ENCODE assay signal across 25 cellular contexts in genomic region chr1:87765686-87766085, GRCh38.
DNase-seq lines count a peak whose midpoint lies in the region; ATAC-seq, FAIRE-seq and TF ChIP-seq lines count a peak whose summit lies in the region.
"Had no signal": no experiment of that assay in that cellular context is flagged by ENCODE, and none has a peak within 500 bp of the region (broad histone marks: within the 10 kb centered on the region; RNA-seq: fewer than 3 reads in every experiment).

No MANE protein-coding gene starts in this region.

- intact Hi-C loops in prostate gland (cut with DNase I), result no loop called here

- H3K27ac Mint-ChIP-seq in memory B cell, result peak overlapping the region; percentile 22
- H3K27ac Mint-ChIP-seq: activated naive CD4-positive, alpha-beta T cell treated with anti-CD3 and anti-CD28 coated beads, Interleukin-2, amount 50 U/mL, for 24 hours; activated T-cell treated with anti-CD3 and anti-CD28 coated beads, Interleukin-2, amount 50 U/mL, for 72 hours; CD4-positive, CD25-positive, alpha-beta regulatory T cell had no signal

- no peak overlapping the region for H3K4me3 Mint-ChIP-seq in memory B cell
- H3K4me3 Mint-ChIP-seq: activated naive CD4-positive, alpha-beta T cell treated with anti-CD3 and anti-CD28 coated beads, Interleukin-2, amount 50 U/mL, for 24 hours; activated T-cell treated with anti-CD3 and anti-CD28 coated beads, Interleukin-2, amount 50 U/mL, for 72 hours; CD4-positive, CD25-positive, alpha-beta regulatory T cell had no signal

- H3K27ac ChIP-seq in AG04450 (ENCODE audit: low read depth, low read length) (peak overlapping the region; percentile 40), MM.1S (ENCODE audit: low read length) (no peak overlapping the region), prostate gland (no peak overlapping the region), SJCRH30 (no peak overlapping the region)
- H3K27ac ChIP-seq: A549, hepatocyte, neutrophil had no signal

- H3K27me3 ChIP-seq in AG04450 (ENCODE audit: control insufficient read depth, insufficient read depth, low read length) (no peaks in the 10 kb centered on the region), MM.1S (replicated peaks; ENCODE audit: insufficient read depth, low read length) (no peaks in the 10 kb centered on the region), prostate gland (replicated peaks; ENCODE audit: insufficient read depth) (no peaks in the 10 kb centered on the region), SJCRH30 (no peaks in the 10 kb centered on the region)
- H3K27me3 ChIP-seq: hepatocyte, neutrophil had no signal

- no peaks in the 10 kb centered on the region for H4K20me1 ChIP-seq in MM.1S (ENCODE audit: insufficient read depth, low read length)

- TF ChIP-seq CTCF in AG04450 (IDR thresholded peaks at IDR 0.05; ENCODE audit: low read depth, low read length), result no peak
- no peak for TF ChIP-seq CTCF in MM.1S (IDR thresholded peaks at IDR 0.05; ENCODE audit: low read length)
- no peak for TF ChIP-seq CTCF in prostate gland (IDR thresholded peaks at IDR 0.05)

- TF ChIP-seq POLR2A in prostate gland (IDR thresholded peaks at IDR 0.05), result no peak

- H3K9ac ChIP-seq in MM.1S (ENCODE audit: low read length), result no peak overlapping the region

- ATAC-seq in memory B cell (ENCODE audit: low read depth), result no peak
- ATAC-seq: A549; activated CD4-positive, CD25-positive, alpha-beta regulatory T cell treated with anti-CD3 and anti-CD28 coated beads, Interleukin-2, amount 50 U/mL, for 24 hours; activated T-cell treated with anti-CD3 and anti-CD28 coated beads, Interleukin-2, amount 50 U/mL, for 72 hours had no signal

- no peaks in the 10 kb centered on the region for H3K36me3 Mint-ChIP-seq in memory B cell
- H3K36me3 Mint-ChIP-seq: activated naive CD4-positive, alpha-beta T cell treated with anti-CD3 and anti-CD28 coated beads, Interleukin-2, amount 50 U/mL, for 24 hours; CD4-positive, CD25-positive, alpha-beta regulatory T cell had no signal

- no peaks in the 10 kb centered on the region for H3K9me2 ChIP-seq in MM.1S (replicated peaks; ENCODE audit: insufficient read depth, low read length)

- no peaks in the 10 kb centered on the region for H3K27me3 Mint-ChIP-seq in memory B cell
- H3K27me3 Mint-ChIP-seq: activated naive CD4-positive, alpha-beta T cell treated with anti-CD3 and anti-CD28 coated beads, Interleukin-2, amount 50 U/mL, for 24 hours; CD4-positive, CD25-positive, alpha-beta regulatory T cell had no signal

- no peaks in the 10 kb centered on the region for H3K36me3 ChIP-seq in MM.1S (replicated peaks; ENCODE audit: insufficient read depth, low read length)
- H3K36me3 ChIP-seq in prostate gland, result no peaks in the 10 kb centered on the region
- H3K36me3 ChIP-seq in SJCRH30, result no peaks in the 10 kb centered on the region
- H3K36me3 ChIP-seq: neutrophil had no signal

- H3F3A ChIP-seq in MM.1S (ENCODE audit: insufficient read depth, low read length), result no peaks in the 10 kb centered on the region

- H3K4me3 ChIP-seq in AG04450 (ENCODE audit: low read depth, low read length), result no peak overlapping the region
- H3K4me3 ChIP-seq in MM.1S (ENCODE audit: low read length), result no peak overlapping the region
- no peak overlapping the region for H3K4me3 ChIP-seq in prostate gland
- no peak overlapping the region for H3K4me3 ChIP-seq in SJCRH30
- H3K4me3 ChIP-seq: A549, hepatocyte had no signal

- no peaks in the 10 kb centered on the region for H3K9me3 Mint-ChIP-seq in memory B cell
- H3K9me3 Mint-ChIP-seq: activated naive CD4-positive, alpha-beta T cell treated with anti-CD3 and anti-CD28 coated beads, Interleukin-2, amount 50 U/mL, for 24 hours had no signal

- no peak overlapping the region for H2AFZ ChIP-seq in MM.1S (ENCODE audit: low read length)
- H2AFZ ChIP-seq: hepatocyte had no signal

- peaks cover 18% of the 10 kb centered on the region for H3K4me1 Mint-ChIP-seq in memory B cell
- H3K4me1 Mint-ChIP-seq: activated naive CD4-positive, alpha-beta T cell treated with anti-CD3 and anti-CD28 coated beads, Interleukin-2, amount 50 U/mL, for 24 hours; CD4-positive, CD25-positive, alpha-beta regulatory T cell had no signal

- CTCF ChIA-PET in AG04450 (lab: Charles Lee), result interaction anchor here (0.9 kb wide), 2 partner anchors 189 to 440 kb away, joined by 3 read pairs; no protein-coding TSS in a partner anchor

- peaks cover 8% of the 10 kb centered on the region for H3K4me1 ChIP-seq in MM.1S (ENCODE audit: low read length)
- no peaks in the 10 kb centered on the region for H3K4me1 ChIP-seq in prostate gland (replicated peaks)
- H3K4me1 ChIP-seq in SJCRH30, result no peaks in the 10 kb centered on the region

- no peaks in the 10 kb centered on the region for H3K79me2 ChIP-seq in MM.1S (ENCODE audit: low read length)
- H3K79me2 ChIP-seq: hepatocyte had no signal

- H3K4me2 ChIP-seq in MM.1S (ENCODE audit: low read depth, low read length), result no peak overlapping the region
- H3K4me2 ChIP-seq: hepatocyte had no signal

- DNase-seq in AG04450 (ENCODE audit: low read depth, low spot score) (no peak), HS-5 (ENCODE audit: low read depth) (peak; percentile 82), memory B cell (ENCODE audit: low spot score in 2 of 2) (no peak), MM.1S (no peak), globus pallidus (ENCODE audit: low spot score) (no peak), prostate gland (ENCODE audit: low spot score) (no peak), SJCRH30 (no peak)
- DNase-seq: activated T-cell treated with anti-CD3 and anti-CD28 coated beads, Interleukin-2, amount 50 U/mL, for 72 hours; CD4-positive, CD25-positive, alpha-beta regulatory T cell; DMS 273 treated with DMSO at 0.1 percent for 48 hours; effector memory CD4-positive, alpha-beta T cell; GF-D8; Kasumi-1; NCI-H1105 treated with DMSO at 0.1 percent for 48 hours; NCI-H2081 treated with DMSO at 0.1 percent for 48 hours; NCI-H510A; stimulated activated CD4-positive, alpha-beta T cell treated with anti-CD3 and anti-CD28 coated beads, Interleukin-12 subunit alpha, Interleukin-12 subunit beta, amount 100 ng/mL, for 4 hours had no signal

- peak; percentile 91 for FAIRE-seq in endometrium (lab: Jason Lieb, UNC)
- FAIRE-seq: A549, GM12891, H54 had no signal

- 67% methylated on average over 1 of the region's 1 CpG for WGBS in prostate gland

- H3K9me3 ChIP-seq in AG04450 (ENCODE audit: control insufficient read depth, insufficient read depth, low read length) (no peaks in the 10 kb centered on the region; the same call in 1 of the 2 replicates), MM.1S (replicated peaks; ENCODE audit: insufficient read depth, low read length) (no peaks in the 10 kb centered on the region), prostate gland (no peaks in the 10 kb centered on the region), SJCRH30 (replicated peaks) (no peaks in the 10 kb centered on the region)
- H3K9me3 ChIP-seq: neutrophil had no signal

- POLR2A ChIA-PET in AG04450 (lab: Yijun Ruan, JAX), result interaction anchor here (0.9 kb wide), 1 partner anchor 437 kb away, joined by 3 read pairs; the partner anchor contains the start of gene LMO4
